Comparison of ENCODE assay signal across 17 cellular contexts in genomic region chr12:91982946-91983345, GRCh38.
DNase-seq lines count a peak whose midpoint lies in the region; ATAC-seq and TF ChIP-seq lines count a peak whose summit lies in the region.
"Had no signal": no experiment of that assay in that cellular context is flagged by ENCODE, and none has a peak within 500 bp of the region (broad histone marks: within the 10 kb centered on the region; RNA-seq: fewer than 3 reads in every experiment).

No MANE protein-coding gene starts in this region.

- H3K4me1 Mint-ChIP-seq in activated CD8-positive, alpha-beta T cell treated with anti-CD3 and anti-CD28 coated beads for 36 hours (ENCODE audit: low read depth): peaks cover 42% of the 10 kb centered on the region
- peaks cover 31% of the 10 kb centered on the region for H3K4me1 Mint-ChIP-seq in activated CD8-positive, alpha-beta T cell treated with anti-CD3 and anti-CD28 coated beads, Interleukin-2, amount 10 ng/mL, durations not matched to agents 7 days and 5 days (ENCODE audit: low read depth)
- H3K4me1 Mint-ChIP-seq in natural killer cell: peaks cover 34 to 54% of the 10 kb centered on the region in 2 donors
- H3K4me1 Mint-ChIP-seq: B cell had no signal

- H3K27me3 ChIP-seq in tibial artery: no peaks in the 10 kb centered on the region

- peaks cover 7% of the 10 kb centered on the region for H3K36me3 Mint-ChIP-seq in activated CD8-positive, alpha-beta T cell treated with anti-CD3 and anti-CD28 coated beads for 36 hours (ENCODE audit: low read depth)
- peaks cover 8% of the 10 kb centered on the region for H3K36me3 Mint-ChIP-seq in activated CD8-positive, alpha-beta T cell treated with anti-CD3 and anti-CD28 coated beads, Interleukin-2, amount 10 ng/mL, durations not matched to agents 7 days and 5 days (ENCODE audit: low read depth)
- H3K36me3 Mint-ChIP-seq in natural killer cell: peaks cover 7% of the 10 kb centered on the region

- no peak overlapping the region for H3K27ac Mint-ChIP-seq in activated CD8-positive, alpha-beta T cell treated with anti-CD3 and anti-CD28 coated beads for 36 hours
- H3K27ac Mint-ChIP-seq in activated CD8-positive, alpha-beta T cell treated with anti-CD3 and anti-CD28 coated beads, Interleukin-2, amount 10 ng/mL, durations not matched to agents 7 days and 5 days: no peak overlapping the region
- peak overlapping the region; percentile 41 to 72 for H3K27ac Mint-ChIP-seq in natural killer cell
- H3K27ac Mint-ChIP-seq: B cell had no signal

- H3K4me3 ChIP-seq in fibroblast of mammary gland (ENCODE audit: control insufficient read depth, low read depth, low read length) (no peak overlapping the region), tibial artery (no peak overlapping the region)
- H3K4me3 ChIP-seq: HAP-1 had no signal

- H3K4me1 ChIP-seq in tibial artery: peaks cover 12 to 71% (median 27%) of the 10 kb centered on the region in 4 donors

- POLR2A ChIA-PET in activated CD8-positive, alpha-beta T cell treated with anti-CD3 and anti-CD28 coated beads for 36 hours (lab: Charles Lee): interaction anchor here (0.7 to 2.1 kb wide), 3 partner anchors 12 to 161 kb away, joined by 3 to 7 read pairs (median 3); no protein-coding TSS in a partner anchor
- POLR2A ChIA-PET in activated CD8-positive, alpha-beta T cell treated with anti-CD3 and anti-CD28 coated beads, Interleukin-2, amount 10 ng/mL, durations not matched to agents 7 days and 5 days (lab: Charles Lee): interaction anchor here (0.9 to 3.0 kb wide), 2 partner anchors 56 to 162 kb away, joined by 4 to 10 read pairs; partner anchors contain the start of gene BTG1

- H3K36me3 ChIP-seq in tibial artery: no peaks in the 10 kb centered on the region
- H3K36me3 ChIP-seq: HAP-1 had no signal

- intact Hi-C loops in activated CD8-positive, alpha-beta T cell treated with anti-CD3 and anti-CD28 coated beads for 36 hours (cut with micrococcal nuclease): no loop called here
- intact Hi-C loops in natural killer cell (cut with micrococcal nuclease) (loop anchor here (5.0 kb wide), 1 partner anchor 106 kb away; no protein-coding TSS in a partner anchor), tibial artery (cut with DNase I; ENCODE audit: low total_unique reads) (loop anchor here (10.0 kb wide), 1 partner anchor 128 kb away; no protein-coding TSS in a partner anchor)

- no peak overlapping the region for H3K4me3 Mint-ChIP-seq in activated CD8-positive, alpha-beta T cell treated with anti-CD3 and anti-CD28 coated beads for 36 hours
- H3K4me3 Mint-ChIP-seq in activated CD8-positive, alpha-beta T cell treated with anti-CD3 and anti-CD28 coated beads, Interleukin-2, amount 10 ng/mL, durations not matched to agents 7 days and 5 days: no peak overlapping the region
- H3K4me3 Mint-ChIP-seq in natural killer cell: no peak overlapping the region
- H3K4me3 Mint-ChIP-seq: B cell; CD4-positive, alpha-beta memory T cell had no signal

- TF ChIP-seq CTCF in activated CD8-positive, alpha-beta T cell treated with anti-CD3 and anti-CD28 coated beads for 36 hours (IDR thresholded peaks at IDR 0.05): no peak
- TF ChIP-seq CTCF in fibroblast of mammary gland (conservative IDR thresholded peaks at IDR 0.05; ENCODE audit: control insufficient read depth, insufficient read depth, low read depth, low read length): no peak
- no peak for TF ChIP-seq CTCF in natural killer cell (IDR thresholded peaks at IDR 0.05)
- no peak for TF ChIP-seq CTCF in tibial artery (IDR thresholded peaks at IDR 0.05)

- peak overlapping the region; percentile 51 to 56 for H3K27ac ChIP-seq in tibial artery
- H3K27ac ChIP-seq: 22Rv1 had no signal

- peak; percentile 3 for ATAC-seq in activated CD8-positive, alpha-beta T cell treated with anti-CD3 and anti-CD28 coated beads for 36 hours
- no peak for ATAC-seq in activated CD8-positive, alpha-beta T cell treated with anti-CD3 and anti-CD28 coated beads, Interleukin-2, amount 10 ng/mL, durations not matched to agents 7 days and 5 days
- ATAC-seq in natural killer cell (peak; percentile 28 to 67 (median 58)), HG03045 (IDR thresholded peaks at IDR 0.05; ENCODE audit: unreplicated experiment) (no peak)
- ATAC-seq: PC-3 had no signal

- CTCF ChIA-PET in activated CD8-positive, alpha-beta T cell treated with anti-CD3 and anti-CD28 coated beads for 36 hours (lab: Charles Lee): interaction anchor here (0.9 to 1.5 kb wide), 4 partner anchors 10 to 601 kb away, joined by 3 to 4 read pairs (median 4); no protein-coding TSS in a partner anchor
- CTCF ChIA-PET in activated CD8-positive, alpha-beta T cell treated with anti-CD3 and anti-CD28 coated beads, Interleukin-2, amount 10 ng/mL, durations not matched to agents 7 days and 5 days (lab: Charles Lee): interaction anchor here (1.1 to 1.6 kb wide), 5 partner anchors 8 to 171 kb away, joined by 3 to 6 read pairs (median 4); no protein-coding TSS in a partner anchor

- no peaks in the 10 kb centered on the region for H3K9me3 ChIP-seq in tibial artery
- H3K9me3 ChIP-seq: HAP-1 had no signal

- no peak for DNase-seq in activated CD8-positive, alpha-beta T cell treated with anti-CD3 and anti-CD28 coated beads for 36 hours
- no peak for DNase-seq in activated CD8-positive, alpha-beta T cell treated with anti-CD3 and anti-CD28 coated beads, Interleukin-2, amount 10 ng/mL, durations not matched to agents 7 days and 5 days
- DNase-seq in fibroblast of mammary gland (ENCODE audit: low read depth) (peak; percentile 27), natural killer cell (peak; percentile 39), tibial artery (no peak), amniotic stem cell (lab: John Stamatoyannopoulos, UW) (no peak), RKO (ENCODE audit: low spot score) (no peak)
- DNase-seq: CD4-positive, alpha-beta memory T cell; NCI-H1436 treated with DMSO at 0.1 percent for 48 hours; NCI-H2029 treated with DMSO at 0.1 percent for 48 hours; NCI-H2171 treated with DMSO at 0.1 percent for 48 hours; NCI-H774; PC-3 had no signal

- no peaks in the 10 kb centered on the region for H3K27me3 Mint-ChIP-seq in activated CD8-positive, alpha-beta T cell treated with anti-CD3 and anti-CD28 coated beads for 36 hours
- H3K27me3 Mint-ChIP-seq in activated CD8-positive, alpha-beta T cell treated with anti-CD3 and anti-CD28 coated beads, Interleukin-2, amount 10 ng/mL, durations not matched to agents 7 days and 5 days (ENCODE audit: low read depth): no peaks in the 10 kb centered on the region
- H3K27me3 Mint-ChIP-seq in natural killer cell (ENCODE audit: low read depth in 2 of 2): no peaks in the 10 kb centered on the region
- H3K27me3 Mint-ChIP-seq: B cell; CD4-positive, alpha-beta memory T cell had no signal

- peaks cover 6% of the 10 kb centered on the region for H3K9me3 Mint-ChIP-seq in activated CD8-positive, alpha-beta T cell treated with anti-CD3 and anti-CD28 coated beads for 36 hours
- no peaks in the 10 kb centered on the region for H3K9me3 Mint-ChIP-seq in activated CD8-positive, alpha-beta T cell treated with anti-CD3 and anti-CD28 coated beads, Interleukin-2, amount 10 ng/mL, durations not matched to agents 7 days and 5 days (ENCODE audit: insufficient read depth)
- H3K9me3 Mint-ChIP-seq in natural killer cell: no peaks in the 10 kb centered on the region

Comparison
In these comparisons a context has a peak if more than half of its experiments do, and no peak if none do; other contexts are left out.
1. ATAC-seq: peak in activated CD8-positive, alpha-beta T cell treated with anti-CD3 and anti-CD28 coated beads for 36 hours (single experiment) and natural killer cell (3 of 3); none in activated CD8-positive, alpha-beta T cell treated with anti-CD3 and anti-CD28 coated beads, Interleukin-2, amount 10 ng/mL, durations not matched to agents 7 days and 5 days (single experiment) and HG03045 (single experiment).
2. DNase-seq: peak in fibroblast of mammary gland (single experiment) and natural killer cell (single experiment); none in activated CD8-positive, alpha-beta T cell treated with anti-CD3 and anti-CD28 coated beads for 36 hours (single experiment), activated CD8-positive, alpha-beta T cell treated with anti-CD3 and anti-CD28 coated beads, Interleukin-2, amount 10 ng/mL, durations not matched to agents 7 days and 5 days (single experiment), tibial artery (0 of 2), amniotic stem cell (single experiment) and RKO (single experiment).
3. H3K27ac Mint-ChIP-seq: peak in natural killer cell (2 of 2); none in activated CD8-positive, alpha-beta T cell treated with anti-CD3 and anti-CD28 coated beads for 36 hours (single experiment) and activated CD8-positive, alpha-beta T cell treated with anti-CD3 and anti-CD28 coated beads, Interleukin-2, amount 10 ng/mL, durations not matched to agents 7 days and 5 days (single experiment).